24 cellular contexts compared by ENCODE assay signal in the genomic region with DNA sequence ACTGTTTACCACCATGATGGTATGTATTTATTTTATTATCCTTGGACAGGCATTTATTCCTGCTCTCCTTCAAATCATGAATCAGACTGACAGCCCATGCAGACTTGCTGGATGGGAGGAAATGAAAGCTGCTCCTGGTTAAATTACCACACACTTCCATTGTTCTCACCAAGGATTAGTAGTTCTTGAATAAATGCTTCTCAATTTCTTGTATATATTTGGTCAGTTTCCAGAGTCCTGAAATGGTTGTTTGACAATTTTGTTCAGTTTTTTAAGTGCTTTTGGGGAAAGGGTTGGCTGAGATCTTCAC.
DNase-seq lines count a peak whose midpoint lies in the region; ATAC-seq and TF ChIP-seq lines count a peak whose summit lies in the region.
"Had no signal": no experiment of that assay in that cellular context is flagged by ENCODE, and none has a peak within 500 bp of the region (broad histone marks: within the 10 kb centered on the region; RNA-seq: fewer than 3 reads in every experiment).

No MANE protein-coding gene starts in this region.

- dilution Hi-C loops in IMR-90 (cut with HindIII; ENCODE audit: low sequenced_read_pairs, unreplicated experiment): no loop called here

- DNase-seq in IMR-90 (peak; percentile 51), fibroblast of pulmonary artery (ENCODE audit: low read depth) (peak; percentile 81), neural crest cell (ENCODE audit: low read depth, low spot score) (no peak), ureter (ENCODE audit: low spot score) (no peak)
- no peak for DNase-seq in activated naive CD8-positive, alpha-beta T cell treated with anti-CD3 and anti-CD28 coated beads, Interleukin-2, amount 50 U/mL, for 24 hours
- DNase-seq: activated CD4-positive, alpha-beta T cell treated with anti-CD3 and anti-CD28 coated beads, Interleukin-2, amount 10 ng/mL, durations not matched to agents 7 days and 5 days; CD8-positive, alpha-beta T cell; DMS153; erythroblast; GF-D8; kidney glomerular epithelial cell; NCI-H1092; NCI-H2029; NCI-H345; occipital lobe; PC-3; right cardiac atrium; SHP77 treated with DMSO at 0.1 percent for 48 hours had no signal

- peaks cover 0 to 10% of the 10 kb centered on the region in 2 experiments; a peak in 3 of 4 replicates for H3K79me1 ChIP-seq in IMR-90 (ENCODE audit: low read depth in 1 of 2, low read length in 2 of 2)

- H3K27ac ChIP-seq in IMR-90 (ENCODE audit: insufficient read depth, low read length) (no peak overlapping the region), angular gyrus (ENCODE audit: low read depth, low read length) (peak overlapping the region; percentile 49)
- H3K27ac ChIP-seq: gastroesophageal sphincter had no signal

- H3K36me3 Mint-ChIP-seq in neural crest cell (ENCODE audit: low read depth): peaks cover 13% of the 10 kb centered on the region
- H3K36me3 Mint-ChIP-seq in activated naive CD8-positive, alpha-beta T cell treated with anti-CD3 and anti-CD28 coated beads, Interleukin-2, amount 50 U/mL, for 24 hours (ENCODE audit: low read depth): peaks cover 36% of the 10 kb centered on the region

- no peak overlapping the region for H4K5ac ChIP-seq in IMR-90 (ENCODE audit: low read depth, low read length)

- no peak overlapping the region for H3K9ac ChIP-seq in IMR-90 (ENCODE audit: low read depth, low read length)

- no peak for TF ChIP-seq POLR2A in IMR-90 (IDR thresholded peaks at IDR 0.05; ENCODE audit: low read depth, low read length)

- TF ChIP-seq CTCF in IMR-90 (conservative IDR thresholded peaks at IDR 0.05; ENCODE audit: low read depth, low read length) (no peak), fibroblast of pulmonary artery (IDR thresholded peaks at IDR 0.05; ENCODE audit: low read length, missing control alignments) (no peak), neural crest cell (conservative IDR thresholded peaks at IDR 0.05) (no peak)

- no peak for TF ChIP-seq RAD21 in IMR-90 (IDR thresholded peaks at IDR 0.05; ENCODE audit: low read length)

- peaks cover 9% of the 10 kb centered on the region; the same call in 1 of the 2 replicates for H3K9me1 ChIP-seq in IMR-90 (ENCODE audit: insufficient read depth, low read length)

- no peak overlapping the region for H3K4me3 Mint-ChIP-seq in neural crest cell
- H3K4me3 Mint-ChIP-seq in activated naive CD8-positive, alpha-beta T cell treated with anti-CD3 and anti-CD28 coated beads, Interleukin-2, amount 50 U/mL, for 24 hours: no peak overlapping the region
- H3K4me3 Mint-ChIP-seq: activated CD4-positive, alpha-beta T cell treated with anti-CD3 and anti-CD28 coated beads, Interleukin-2, amount 10 ng/mL, durations not matched to agents 7 days and 5 days; activated naive CD8-positive, alpha-beta T cell; CD8-positive, alpha-beta T cell had no signal

- CTCF ChIA-PET in IMR-90 (lab: Yijun Ruan, JAX): interaction anchor here (1.2 kb wide), 1 partner anchor 17 kb away, joined by 3 read pairs; no protein-coding TSS in a partner anchor

- no peak overlapping the region for H2AFZ ChIP-seq in IMR-90 (replicated peaks; ENCODE audit: low read length, poor library complexity)

- in situ Hi-C loops in IMR-90 (cut with MboI; ENCODE audit: low sequenced_read_pairs): no loop called here

- no peak overlapping the region for H3K23ac ChIP-seq in IMR-90 (ENCODE audit: low read depth, low read length)

- no peaks in the 10 kb centered on the region for H3K27me3 Mint-ChIP-seq in neural crest cell (ENCODE audit: low read depth)
- H3K27me3 Mint-ChIP-seq in activated naive CD8-positive, alpha-beta T cell treated with anti-CD3 and anti-CD28 coated beads, Interleukin-2, amount 50 U/mL, for 24 hours: no peaks in the 10 kb centered on the region
- H3K27me3 Mint-ChIP-seq: activated CD4-positive, alpha-beta T cell treated with anti-CD3 and anti-CD28 coated beads, Interleukin-2, amount 10 ng/mL, durations not matched to agents 7 days and 5 days; activated naive CD8-positive, alpha-beta T cell had no signal

- no peak overlapping the region; the same call in 1 of the 2 replicates for H3K56ac ChIP-seq in IMR-90 (ENCODE audit: extremely low read depth, insufficient read depth, low read length)

- ATAC-seq in IMR-90 (ENCODE audit: low read depth) (peak; percentile 75; the same call in 1 of the 2 replicates), HG03039 (IDR thresholded peaks at IDR 0.05; ENCODE audit: unreplicated experiment) (no peak), HG02759 (IDR thresholded peaks at IDR 0.05; ENCODE audit: unreplicated experiment) (no peak)
- no peak for ATAC-seq in activated naive CD8-positive, alpha-beta T cell treated with anti-CD3 and anti-CD28 coated beads, Interleukin-2, amount 50 U/mL, for 24 hours
- ATAC-seq: CD8-positive, alpha-beta T cell; gastroesophageal sphincter; K562; right cardiac atrium had no signal

- no peak overlapping the region for H2BK15ac ChIP-seq in IMR-90 (ENCODE audit: low read depth, low read length)

- H3K9me3 ChIP-seq in IMR-90 (ENCODE audit: control insufficient read depth, insufficient read depth, low read length): peaks cover 2% of the 10 kb centered on the region
- H3K9me3 ChIP-seq: gastroesophageal sphincter had no signal

- intact Hi-C loops in IMR-90 (cut with micrococcal nuclease): no loop called here

- no peaks in the 10 kb centered on the region for H3K27me3 ChIP-seq in IMR-90 (ENCODE audit: control insufficient read depth, insufficient read depth, low read length)
- H3K27me3 ChIP-seq: gastroesophageal sphincter had no signal

- H4K8ac ChIP-seq in IMR-90 (ENCODE audit: low read depth in 2 of 2, low read length in 2 of 2): no peak overlapping the region

- no peak overlapping the region for H4K91ac ChIP-seq in IMR-90 (ENCODE audit: insufficient read depth, low read depth, low read length)

- H3K4ac ChIP-seq in IMR-90 (ENCODE audit: low read depth, low read length): no peak overlapping the region

- peaks cover 3% of the 10 kb centered on the region for H3K4me1 ChIP-seq in IMR-90 (ENCODE audit: control insufficient read depth, insufficient read depth, low read length)
- H3K4me1 ChIP-seq: gastroesophageal sphincter had no signal

- no peak overlapping the region for H2BK120ac ChIP-seq in IMR-90 (ENCODE audit: low read depth, low read length)

- H4K20me1 ChIP-seq in IMR-90 (ENCODE audit: insufficient read depth, low read length): no peaks in the 10 kb centered on the region

- no peak overlapping the region for H2BK20ac ChIP-seq in IMR-90 (ENCODE audit: low read depth, low read length)

- H3K4me1 Mint-ChIP-seq in neural crest cell: peaks cover 19% of the 10 kb centered on the region
- no peaks in the 10 kb centered on the region for H3K4me1 Mint-ChIP-seq in activated naive CD8-positive, alpha-beta T cell treated with anti-CD3 and anti-CD28 coated beads, Interleukin-2, amount 50 U/mL, for 24 hours

- H2BK5ac ChIP-seq in IMR-90 (ENCODE audit: low read depth, low read length, poor library complexity, severe bottlenecking): peak overlapping the region; percentile 83

- peaks cover 5% of the 10 kb centered on the region for H3K9me3 Mint-ChIP-seq in neural crest cell
- peaks cover 5% of the 10 kb centered on the region for H3K9me3 Mint-ChIP-seq in activated naive CD8-positive, alpha-beta T cell treated with anti-CD3 and anti-CD28 coated beads, Interleukin-2, amount 50 U/mL, for 24 hours
- H3K9me3 Mint-ChIP-seq: CD8-positive, alpha-beta T cell had no signal

- peaks cover 10% of the 10 kb centered on the region for H3K36me3 ChIP-seq in IMR-90 (ENCODE audit: control insufficient read depth, insufficient read depth, low read length)

- no TSS peak for BruUV-seq in IMR-90 (replicated peaks; lab: Mats Ljungman, UMichigan)

- POLR2A ChIA-PET in IMR-90 (lab: Charles Lee; ENCODE audit: unreplicated experiment): no interaction called here

- H2AK5ac ChIP-seq in IMR-90 (ENCODE audit: low read depth, low read length): no peak overlapping the region

- no peak overlapping the region for H2AK9ac ChIP-seq in IMR-90 (replicated peaks; ENCODE audit: low read depth, low read length, poor library complexity)

- peak overlapping the region; percentile 96 for H3K27ac Mint-ChIP-seq in neural crest cell (ENCODE audit: unreplicated experiment)
- no peak overlapping the region for H3K27ac Mint-ChIP-seq in activated naive CD8-positive, alpha-beta T cell treated with anti-CD3 and anti-CD28 coated beads, Interleukin-2, amount 50 U/mL, for 24 hours
- H3K27ac Mint-ChIP-seq: activated CD4-positive, alpha-beta T cell treated with anti-CD3 and anti-CD28 coated beads, Interleukin-2, amount 10 ng/mL, durations not matched to agents 7 days and 5 days; activated naive CD8-positive, alpha-beta T cell; CD8-positive, alpha-beta T cell had no signal

- no peak overlapping the region for H3K4me3 ChIP-seq in IMR-90 (ENCODE audit: insufficient read depth, low read depth, low read length)
- H3K4me3 ChIP-seq in fibroblast of pulmonary artery (replicated peaks; ENCODE audit: low read depth, low read length): no peak overlapping the region
- H3K4me3 ChIP-seq: gastroesophageal sphincter, K562 had no signal

- no peak overlapping the region for H3K18ac ChIP-seq in IMR-90 (ENCODE audit: low read depth, low read length)

- H3K4me2 ChIP-seq in IMR-90 (ENCODE audit: low read depth, low read length): no peak overlapping the region; the same call in 1 of the 2 replicates

- no peak overlapping the region for H3K14ac ChIP-seq in IMR-90 (replicated peaks; ENCODE audit: low read depth, low read length)

TF ChIP-seq in IMR-90, 13 proteins besides CTCF, POLR2A, EP300 and RAD21:
- TF ChIP-seq MXI1 (IDR thresholded peaks at IDR 0.05; ENCODE audit: borderline replicate concordance, low read depth, low read length): no peak
- TF ChIP-seq MAFK (IDR thresholded peaks at IDR 0.05; ENCODE audit: low read depth, low read length): no peak
- TF ChIP-seq BHLHE40 (IDR thresholded peaks at IDR 0.05; ENCODE audit: low read depth, low read length): no peak
- no peak for TF ChIP-seq CHD1 (IDR thresholded peaks at IDR 0.05; ENCODE audit: low read depth, low read length)

Comparison
In these comparisons a context has a peak if more than half of its experiments do, and no peak if none do; other contexts are left out.
1. DNase-seq: peak in IMR-90 (single experiment) and fibroblast of pulmonary artery (single experiment); none in neural crest cell (single experiment), ureter (single experiment) and activated naive CD8-positive, alpha-beta T cell treated with anti-CD3 and anti-CD28 coated beads, Interleukin-2, amount 50 U/mL, for 24 hours (single experiment).